ENCODE assay signal across 25 cellular contexts in the genomic region with DNA sequence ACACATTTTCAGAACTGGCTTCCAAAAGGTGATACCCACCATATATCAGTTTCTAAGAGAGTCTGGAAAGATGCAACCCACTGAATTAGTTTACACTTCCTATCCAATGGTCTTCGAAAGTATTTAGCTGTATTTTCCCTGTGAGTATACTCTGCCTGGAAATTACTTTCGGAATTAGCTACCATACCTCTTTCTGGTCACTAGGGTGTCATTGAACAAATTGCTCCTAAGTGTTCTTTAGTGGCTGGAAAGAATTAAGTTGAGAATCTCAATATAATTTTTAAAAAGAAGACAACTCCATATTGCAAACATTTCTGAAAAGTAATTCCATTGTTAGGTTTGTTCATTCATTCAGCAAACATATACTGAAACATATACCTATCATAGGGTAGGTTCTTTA.
"Had no signal": no experiment of that assay in that cellular context is flagged by ENCODE, and none has a peak within 500 bp of the region (broad histone marks: within the 10 kb centered on the region; RNA-seq: fewer than 3 reads in every experiment).

No MANE protein-coding gene starts in this region.

- H3K79me2 ChIP-seq: hepatocyte had no signal

- H3K4me3 Mint-ChIP-seq: dendritic cell treated with granulocyte-macrophage colony-stimulating factor and Interleukin-4, amounts not matched to agents 40 ng/mL and 50 ng/mL, for 4 days; effector memory CD8-positive, alpha-beta T cell; naive B cell; nephron; stimulated activated naive B cell treated with anti-CD40 and anti-IgM and Interleukin-4, amounts not matched to agents 10 μg/mL and 1 μg/mL and 100 μg/mL, for 72 hours had no signal

- H3K27ac Mint-ChIP-seq: dendritic cell treated with granulocyte-macrophage colony-stimulating factor and Interleukin-4, amounts not matched to agents 40 ng/mL and 50 ng/mL, for 4 days; effector memory CD8-positive, alpha-beta T cell; naive B cell; nephron; stimulated activated naive B cell treated with anti-CD40 and anti-IgM and Interleukin-4, amounts not matched to agents 10 μg/mL and 1 μg/mL and 100 μg/mL, for 72 hours had no signal

- H3K27me3 Mint-ChIP-seq: dendritic cell treated with granulocyte-macrophage colony-stimulating factor and Interleukin-4, amounts not matched to agents 40 ng/mL and 50 ng/mL, for 4 days; naive B cell; stimulated activated naive B cell treated with anti-CD40 and anti-IgM and Interleukin-4, amounts not matched to agents 10 μg/mL and 1 μg/mL and 100 μg/mL, for 72 hours had no signal

- H3K9me3 Mint-ChIP-seq: dendritic cell treated with granulocyte-macrophage colony-stimulating factor and Interleukin-4, amounts not matched to agents 40 ng/mL and 50 ng/mL, for 4 days; stimulated activated naive B cell treated with anti-CD40 and anti-IgM and Interleukin-4, amounts not matched to agents 10 μg/mL and 1 μg/mL and 100 μg/mL, for 72 hours had no signal

- DNase-seq: effector memory CD8-positive, alpha-beta T cell; erythroblast; foreskin melanocyte; head of caudate nucleus; kidney; left cardiac atrium; left ventricle myocardium superior; mesenchymal stem cell; naive B cell; psoas muscle; retina; sigmoid colon; stimulated activated CD4-positive, alpha-beta T cell treated with anti-CD3 and anti-CD28 coated beads, Interleukin-2, amount 100 ng/mL, for 24 hours; stimulated activated CD4-positive, alpha-beta T cell treated with anti-CD3 and anti-CD28 coated beads, Interleukin-4, amount 100 ng/mL, for 4 hours; stimulated activated naive B cell treated with anti-CD40 and anti-IgM and Interleukin-4, amounts not matched to agents 10 μg/mL and 1 μg/mL and 100 μg/mL, for 72 hours; stomach; tibial artery; upper lobe of left lung had no signal

- H3K9me3 ChIP-seq: neutrophil, psoas muscle, sigmoid colon, stomach, tibial artery, upper lobe of left lung, vagina had no signal

- H3K36me3 Mint-ChIP-seq: naive B cell; stimulated activated naive B cell treated with anti-CD40 and anti-IgM and Interleukin-4, amounts not matched to agents 10 μg/mL and 1 μg/mL and 100 μg/mL, for 72 hours had no signal

- ATAC-seq: effector memory CD8-positive, alpha-beta T cell; left cardiac atrium; left ventricle myocardium superior; psoas muscle; stimulated activated naive B cell treated with anti-CD40 and anti-IgM and Interleukin-4, amounts not matched to agents 10 μg/mL and 1 μg/mL and 100 μg/mL, for 72 hours had no signal

- H3K27ac ChIP-seq: hepatocyte, neutrophil, psoas muscle, sigmoid colon, skin epidermis, stomach, tibial artery, upper lobe of left lung, vagina had no signal

- H3K4me1 Mint-ChIP-seq: naive B cell; nephron; stimulated activated naive B cell treated with anti-CD40 and anti-IgM and Interleukin-4, amounts not matched to agents 10 μg/mL and 1 μg/mL and 100 μg/mL, for 72 hours had no signal

- H2AFZ ChIP-seq: hepatocyte had no signal

- H3K4me3 ChIP-seq: hepatocyte, lung, psoas muscle, sigmoid colon, skin epidermis, stomach, tibial artery, upper lobe of left lung, vagina had no signal

- H3K4me2 ChIP-seq: hepatocyte had no signal

- H3K27me3 ChIP-seq: hepatocyte, neutrophil, sigmoid colon, stomach, tibial artery, upper lobe of left lung, vagina had no signal

- H3K4me1 ChIP-seq: psoas muscle, sigmoid colon, stomach, tibial artery, upper lobe of left lung, vagina had no signal

- H3K36me3 ChIP-seq: neutrophil, sigmoid colon, stomach, tibial artery, upper lobe of left lung, vagina had no signal
